29 cellular contexts compared by ENCODE assay signal in the genomic region with DNA sequence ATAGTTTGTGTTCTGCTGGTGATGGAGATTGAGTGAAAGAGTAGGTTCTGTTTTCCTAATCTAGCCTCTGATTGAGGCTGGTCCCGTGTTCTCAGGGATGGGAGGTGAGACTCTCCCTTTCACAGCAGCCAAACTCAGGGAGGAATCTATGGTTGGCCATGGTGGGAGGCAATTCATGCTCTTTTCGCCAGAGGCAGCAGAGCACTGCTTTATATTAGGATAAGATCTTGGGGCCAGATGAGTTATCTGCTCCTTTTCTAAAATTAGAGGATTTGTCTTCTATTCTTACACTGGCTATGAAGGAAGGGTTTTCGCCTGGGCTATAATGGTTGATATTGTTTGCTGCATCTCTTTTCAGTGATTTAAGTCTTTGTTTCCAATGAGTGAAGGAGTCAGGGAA.
A peak's percentile ranks its signal among the peaks of the same experiment; 100 is the strongest.
DNase-seq lines count a peak whose midpoint lies in the region; ATAC-seq and TF ChIP-seq lines count a peak whose summit lies in the region.
"Had no signal": no experiment of that assay in that cellular context is flagged by ENCODE, and none has a peak within 500 bp of the region (broad histone marks: within the 10 kb centered on the region; RNA-seq: fewer than 3 reads in every experiment).

No MANE protein-coding gene starts in this region.

- 31% methylated on average over 3 of the region's 3 CpGs for WGBS in mammary epithelial cell (ENCODE audit: low coverage, missing lambda C conversion rate)

- H3K27me3 ChIP-seq in neural progenitor cell (no peaks in the 10 kb centered on the region), mammary epithelial cell (ENCODE audit: insufficient read depth, low read length) (no peaks in the 10 kb centered on the region)
- H3K27me3 ChIP-seq: foreskin keratinocyte, hepatocyte, right lobe of liver had no signal

- peaks cover 6% of the 10 kb centered on the region for H3K9me3 Mint-ChIP-seq in WTC11
- H3K9me3 Mint-ChIP-seq in neural progenitor cell = no peaks in the 10 kb centered on the region
- H3K9me3 Mint-ChIP-seq in activated CD8-positive, alpha-beta T cell treated with anti-CD3 and anti-CD28 coated beads for 36 hours = no peaks in the 10 kb centered on the region
- H3K9me3 Mint-ChIP-seq: activated CD4-positive, alpha-beta T cell treated with anti-CD3 and anti-CD28 coated beads, Interleukin-2, amount 10 ng/mL, durations not matched to agents 24 days and 14 days; activated naive CD4-positive, alpha-beta T cell treated with anti-CD3 and anti-CD28 coated beads, Interleukin-2, amount 10 ng/mL, durations not matched to agents 7 days and 5 days; activated T-helper 1 cell treated with anti-CD3 and anti-CD28 coated beads, Interleukin-12 subunit alpha, Interleukin-12 subunit beta, Interleukin-2, Interleukin-4 antibody, amounts not matched to agents 30 ng/mL and 10 ng/mL and 1 ng/mL, durations not matched to agents 14 hours and 24 hours and 36 hours; stimulated activated naive CD8-positive, alpha-beta T cell treated with anti-CD3 and anti-CD28 coated beads, Interleukin-15, Interleukin-2, amounts not matched to agents 100 ng/mL and 50 ng/mL, for 24 hours had no signal

- H3K4me1 ChIP-seq in neural progenitor cell = no peaks in the 10 kb centered on the region
- no peaks in the 10 kb centered on the region for H3K4me1 ChIP-seq in mammary epithelial cell (ENCODE audit: insufficient read depth, low read length)
- H3K4me1 ChIP-seq: foreskin keratinocyte, HAP-1, right lobe of liver had no signal

- in situ Hi-C loops in mammary epithelial cell (cut with MboI; ENCODE audit: low sequenced_read_pairs in 2 of 2) = no loop called here

- H3K79me2 ChIP-seq in neural progenitor cell (ENCODE audit: low read depth) (no peaks in the 10 kb centered on the region), mammary epithelial cell (ENCODE audit: insufficient read depth, low read length) (no peaks in the 10 kb centered on the region)
- H3K79me2 ChIP-seq: hepatocyte had no signal

- 0 out of 2 replicates have a peak overlapping the region, but pooled peaks have one; percentile 47 for H3K27ac Mint-ChIP-seq in WTC11
- no peak overlapping the region for H3K27ac Mint-ChIP-seq in neural progenitor cell
- no peak overlapping the region for H3K27ac Mint-ChIP-seq in activated CD8-positive, alpha-beta T cell treated with anti-CD3 and anti-CD28 coated beads for 36 hours
- H3K27ac Mint-ChIP-seq: activated CD4-positive, alpha-beta T cell treated with anti-CD3 and anti-CD28 coated beads, Interleukin-2, amount 10 ng/mL, durations not matched to agents 24 days and 14 days; activated naive CD4-positive, alpha-beta T cell treated with anti-CD3 and anti-CD28 coated beads, Interleukin-2, amount 10 ng/mL, durations not matched to agents 7 days and 5 days; activated T-helper 1 cell treated with anti-CD3 and anti-CD28 coated beads, Interleukin-12 subunit alpha, Interleukin-12 subunit beta, Interleukin-2, Interleukin-4 antibody, amounts not matched to agents 30 ng/mL and 10 ng/mL and 1 ng/mL, durations not matched to agents 14 hours and 24 hours and 36 hours; natural killer cell treated with Interleukin-12 subunit alpha and Interleukin-12 subunit beta and Interleukin-15 and Interleukin-18, amount 100 ng/mL, for 72 hours; stimulated activated naive CD8-positive, alpha-beta T cell treated with anti-CD3 and anti-CD28 coated beads, Interleukin-15, Interleukin-2, amounts not matched to agents 100 ng/mL and 50 ng/mL, for 24 hours had no signal

- H3K4me2 ChIP-seq in neural progenitor cell (no peak overlapping the region), mammary epithelial cell (ENCODE audit: insufficient read depth, low read depth, low read length) (no peak overlapping the region)
- H3K4me2 ChIP-seq: hepatocyte had no signal

- H3K4me3 Mint-ChIP-seq in WTC11 (no peak overlapping the region), neural progenitor cell (no peak overlapping the region)
- no peak overlapping the region for H3K4me3 Mint-ChIP-seq in activated CD8-positive, alpha-beta T cell treated with anti-CD3 and anti-CD28 coated beads for 36 hours
- H3K4me3 Mint-ChIP-seq: activated CD4-positive, alpha-beta T cell treated with anti-CD3 and anti-CD28 coated beads, Interleukin-2, amount 10 ng/mL, durations not matched to agents 24 days and 14 days; activated naive CD4-positive, alpha-beta T cell treated with anti-CD3 and anti-CD28 coated beads, Interleukin-2, amount 10 ng/mL, durations not matched to agents 7 days and 5 days; activated T-helper 1 cell treated with anti-CD3 and anti-CD28 coated beads, Interleukin-12 subunit alpha, Interleukin-12 subunit beta, Interleukin-2, Interleukin-4 antibody, amounts not matched to agents 30 ng/mL and 10 ng/mL and 1 ng/mL, durations not matched to agents 14 hours and 24 hours and 36 hours; natural killer cell treated with Interleukin-12 subunit alpha and Interleukin-12 subunit beta and Interleukin-15 and Interleukin-18, amount 100 ng/mL, for 72 hours; stimulated activated naive CD8-positive, alpha-beta T cell treated with anti-CD3 and anti-CD28 coated beads, Interleukin-15, Interleukin-2, amounts not matched to agents 100 ng/mL and 50 ng/mL, for 24 hours had no signal

- H2AFZ ChIP-seq in neural progenitor cell (replicated peaks) = peak overlapping the region; percentile 58
- H2AFZ ChIP-seq in mammary epithelial cell (ENCODE audit: low read depth, low read length) = no peak overlapping the region
- H2AFZ ChIP-seq: hepatocyte had no signal

- H3K4me1 Mint-ChIP-seq in WTC11 (peaks cover 9% of the 10 kb centered on the region), neural progenitor cell (no peaks in the 10 kb centered on the region)
- H3K4me1 Mint-ChIP-seq in activated CD8-positive, alpha-beta T cell treated with anti-CD3 and anti-CD28 coated beads for 36 hours (ENCODE audit: low read depth) = no peaks in the 10 kb centered on the region
- H3K4me1 Mint-ChIP-seq: activated CD4-positive, alpha-beta T cell treated with anti-CD3 and anti-CD28 coated beads, Interleukin-2, amount 10 ng/mL, durations not matched to agents 24 days and 14 days; activated naive CD4-positive, alpha-beta T cell treated with anti-CD3 and anti-CD28 coated beads, Interleukin-2, amount 10 ng/mL, durations not matched to agents 7 days and 5 days had no signal

- CTCF ChIA-PET in WTC11 (lab: Charles Lee) (interaction anchor here (1.4 kb wide), 1 partner anchor 70 kb away, joined by 3 read pairs; no protein-coding TSS in a partner anchor), mammary epithelial cell (lab: Charles Lee; ENCODE audit: low non-redundant PET) (no interaction called here)
- CTCF ChIA-PET in activated CD8-positive, alpha-beta T cell treated with anti-CD3 and anti-CD28 coated beads for 36 hours (lab: Charles Lee) = no interaction called here

- H3K9me3 ChIP-seq in neural progenitor cell (ENCODE audit: low read depth) = no peaks in the 10 kb centered on the region
- H3K9me3 ChIP-seq in mammary epithelial cell (replicated peaks; ENCODE audit: insufficient read depth, low read length) = peaks cover 13% of the 10 kb centered on the region
- H3K9me3 ChIP-seq: HAP-1, right lobe of liver had no signal

- H3K36me3 Mint-ChIP-seq in WTC11 (no peaks in the 10 kb centered on the region), neural progenitor cell (no peaks in the 10 kb centered on the region)
- no peaks in the 10 kb centered on the region for H3K36me3 Mint-ChIP-seq in activated CD8-positive, alpha-beta T cell treated with anti-CD3 and anti-CD28 coated beads for 36 hours (ENCODE audit: low read depth)
- H3K36me3 Mint-ChIP-seq: activated naive CD4-positive, alpha-beta T cell treated with anti-CD3 and anti-CD28 coated beads, Interleukin-2, amount 10 ng/mL, durations not matched to agents 7 days and 5 days; natural killer cell treated with Interleukin-12 subunit alpha and Interleukin-12 subunit beta and Interleukin-15 and Interleukin-18, amount 100 ng/mL, for 72 hours had no signal

- no peak overlapping the region for H3K9ac ChIP-seq in neural progenitor cell
- H3K9ac ChIP-seq in mammary epithelial cell (ENCODE audit: insufficient read depth, low read length) = no peak overlapping the region

- H3F3A ChIP-seq in neural progenitor cell (ENCODE audit: low read depth) = no peaks in the 10 kb centered on the region

- no peak overlapping the region for H3K4me3 ChIP-seq in neural progenitor cell
- no peak overlapping the region for H3K4me3 ChIP-seq in mammary epithelial cell (replicated peaks in 1 of 3; ENCODE audit: insufficient read depth in 1 of 3, low read depth in 2 of 3, low read length in 3 of 3)
- H3K4me3 ChIP-seq: HAP-1, hepatocyte, right lobe of liver, SK-N-MC had no signal

- H4K20me1 ChIP-seq in neural progenitor cell (ENCODE audit: low read depth) (no peaks in the 10 kb centered on the region), mammary epithelial cell (ENCODE audit: insufficient read depth, low read length) (no peaks in the 10 kb centered on the region)

- ATAC-seq in HG02885 (IDR thresholded peaks at IDR 0.05; ENCODE audit: poor library complexity, unreplicated experiment) = peak; percentile 69
- peak; percentile 85 for ATAC-seq in WTC11
- ATAC-seq in HG03521 (IDR thresholded peaks at IDR 0.05; ENCODE audit: unreplicated experiment) = no peak
- ATAC-seq in activated CD8-positive, alpha-beta T cell treated with anti-CD3 and anti-CD28 coated beads for 36 hours = no peak
- ATAC-seq: esophagus mucosa; foreskin keratinocyte; left ventricle myocardium superior; natural killer cell treated with Interleukin-12 subunit alpha and Interleukin-12 subunit beta and Interleukin-15 and Interleukin-18, amount 100 ng/mL, for 72 hours had no signal

- H3K27ac ChIP-seq in neural progenitor cell (no peak overlapping the region), mammary epithelial cell (ENCODE audit: insufficient read depth, low read depth, low read length) (no peak overlapping the region)
- H3K27ac ChIP-seq: foreskin keratinocyte, hepatocyte, right lobe of liver, RWPE1, SK-N-MC had no signal

- POLR2A ChIA-PET in WTC11 (lab: Charles Lee) = no interaction called here
- POLR2A ChIA-PET in activated CD8-positive, alpha-beta T cell treated with anti-CD3 and anti-CD28 coated beads for 36 hours (lab: Charles Lee) = no interaction called here

- dilution Hi-C loops in mammary epithelial cell (cut with HindIII; ENCODE audit: low sequenced_read_pairs) = no loop called here

- H3K36me3 ChIP-seq in neural progenitor cell (no peaks in the 10 kb centered on the region), mammary epithelial cell (ENCODE audit: insufficient read depth, low read length) (no peaks in the 10 kb centered on the region)
- H3K36me3 ChIP-seq: HAP-1, right lobe of liver had no signal

- H3K27me3 Mint-ChIP-seq in WTC11 (ENCODE audit: low read depth) = peaks cover 3% of the 10 kb centered on the region; the same call in 1 of the 2 replicates
- no peaks in the 10 kb centered on the region for H3K27me3 Mint-ChIP-seq in neural progenitor cell (ENCODE audit: insufficient read depth, low read depth)
- H3K27me3 Mint-ChIP-seq in activated CD8-positive, alpha-beta T cell treated with anti-CD3 and anti-CD28 coated beads for 36 hours = no peaks in the 10 kb centered on the region
- H3K27me3 Mint-ChIP-seq: activated CD4-positive, alpha-beta T cell treated with anti-CD3 and anti-CD28 coated beads, Interleukin-2, amount 10 ng/mL, durations not matched to agents 24 days and 14 days; activated naive CD4-positive, alpha-beta T cell treated with anti-CD3 and anti-CD28 coated beads, Interleukin-2, amount 10 ng/mL, durations not matched to agents 7 days and 5 days; natural killer cell treated with Interleukin-12 subunit alpha and Interleukin-12 subunit beta and Interleukin-15 and Interleukin-18, amount 100 ng/mL, for 72 hours; stimulated activated naive CD8-positive, alpha-beta T cell treated with anti-CD3 and anti-CD28 coated beads, Interleukin-15, Interleukin-2, amounts not matched to agents 100 ng/mL and 50 ng/mL, for 24 hours had no signal

- DNase-seq in WTC11 (ENCODE audit: low spot score) (peak; percentile 18), neural progenitor cell (ENCODE audit: low spot score) (peak; percentile 28), mammary epithelial cell (no peak)
- no peak for DNase-seq in activated CD8-positive, alpha-beta T cell treated with anti-CD3 and anti-CD28 coated beads for 36 hours
- DNase-seq: activated CD4-positive, alpha-beta T cell treated with anti-CD3 and anti-CD28 coated beads, Interleukin-2, amount 10 ng/mL, durations not matched to agents 24 days and 14 days; activated naive CD4-positive, alpha-beta T cell treated with anti-CD3 and anti-CD28 coated beads, Interleukin-2, amount 10 ng/mL, durations not matched to agents 7 days and 5 days; amniotic stem cell; C1 segment of cervical spinal cord; effector memory CD4-positive, alpha-beta T cell; foreskin keratinocyte; IMR-90; left ventricle myocardium superior; NCI-H1105 treated with DMSO at 0.1 percent for 48 hours; NCI-H2029 treated with DMSO at 0.1 percent for 48 hours; NCI-H446; posterior cingulate gyrus; right lobe of liver; T-helper 2 cell had no signal

- intact Hi-C loops in mammary epithelial cell (cut with micrococcal nuclease) = no loop called here
- intact Hi-C loops in activated CD8-positive, alpha-beta T cell treated with anti-CD3 and anti-CD28 coated beads for 36 hours (cut with micrococcal nuclease) = no loop called here

- TF ChIP-seq CTCF in GM12872 (IDR thresholded peaks at IDR 0.05; ENCODE audit: insufficient read depth, low read depth, low read length) = 0 out of 3 replicates have a peak, but pooled peaks have one; percentile 9
- TF ChIP-seq CTCF in WTC11 (IDR thresholded peaks at IDR 0.05) = no peak
- peak; percentile 40 for TF ChIP-seq CTCF in neural progenitor cell (IDR thresholded peaks at IDR 0.05)
- TF ChIP-seq CTCF in mammary epithelial cell (conservative IDR thresholded peaks at IDR 0.05 in 1 of 2, IDR thresholded peaks at IDR 0.05 in 1 of 2; ENCODE audit: extremely low read depth in 1 of 2, insufficient read depth in 1 of 2, low read depth in 1 of 2, low read length in 2 of 2) = no peak
- TF ChIP-seq CTCF in activated CD8-positive, alpha-beta T cell treated with anti-CD3 and anti-CD28 coated beads for 36 hours (IDR thresholded peaks at IDR 0.05) = no peak

- BruUV-seq in mammary epithelial cell (replicated peaks; lab: Mats Ljungman, UMichigan) = no TSS peak

Comparison
In these comparisons a context has a peak if more than half of its experiments do, and no peak if none do; other contexts are left out.
1. CTCF ChIP-seq: peak in GM12872 (single experiment) and neural progenitor cell (single experiment); none in WTC11 (single experiment), mammary epithelial cell (0 of 2) and activated CD8-positive, alpha-beta T cell treated with anti-CD3 and anti-CD28 coated beads for 36 hours (single experiment).
2. ATAC-seq: peak in HG02885 (single experiment) and WTC11 (single experiment); none in HG03521 (single experiment) and activated CD8-positive, alpha-beta T cell treated with anti-CD3 and anti-CD28 coated beads for 36 hours (single experiment).
3. DNase-seq: peak in WTC11 (single experiment) and neural progenitor cell (single experiment); none in mammary epithelial cell (single experiment) and activated CD8-positive, alpha-beta T cell treated with anti-CD3 and anti-CD28 coated beads for 36 hours (single experiment).